2 cellular contexts compared by ENCODE assay signal in the genomic region with DNA sequence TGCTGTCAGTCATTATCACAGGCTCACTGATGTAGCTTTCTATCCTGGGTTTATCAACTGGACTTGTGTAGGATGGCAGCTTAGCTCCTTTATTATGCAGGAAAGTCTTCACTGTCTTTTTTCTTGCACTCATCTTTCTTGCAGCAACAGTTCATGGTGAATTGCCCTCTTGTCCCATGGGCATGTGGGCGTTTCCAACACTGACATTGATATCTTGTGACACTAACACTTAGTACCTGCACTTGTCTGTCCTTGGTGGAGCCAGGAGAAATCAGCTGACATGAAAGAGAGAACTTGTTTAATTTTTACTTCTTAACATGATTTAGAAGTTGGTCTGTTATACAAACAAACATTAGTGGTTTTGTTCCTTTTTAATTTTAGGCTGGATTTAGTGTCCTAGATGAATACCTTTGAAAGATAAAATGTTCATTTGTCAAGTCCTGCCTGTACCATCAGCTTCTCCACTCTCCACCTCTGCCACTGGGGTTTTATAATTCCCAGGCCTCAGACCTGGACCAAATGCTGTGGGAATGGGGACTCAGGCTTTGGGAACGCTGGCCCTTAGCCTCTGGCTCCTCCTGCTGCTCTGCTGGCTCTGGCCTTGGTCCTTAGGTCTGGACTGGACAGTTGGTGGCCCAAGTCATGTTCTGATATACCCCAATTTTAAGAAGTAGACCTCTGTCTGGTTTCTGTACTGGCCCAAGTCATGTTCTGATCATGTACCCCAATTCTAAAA.
TF ChIP-seq lines count a peak whose summit lies in the region.

No MANE protein-coding gene starts in this region.

TF ChIP-seq in GM23338, 12 proteins besides CTCF, POLR2A, EP300 and RAD21 (continues in another document):
- TF ChIP-seq, protein P1, sequence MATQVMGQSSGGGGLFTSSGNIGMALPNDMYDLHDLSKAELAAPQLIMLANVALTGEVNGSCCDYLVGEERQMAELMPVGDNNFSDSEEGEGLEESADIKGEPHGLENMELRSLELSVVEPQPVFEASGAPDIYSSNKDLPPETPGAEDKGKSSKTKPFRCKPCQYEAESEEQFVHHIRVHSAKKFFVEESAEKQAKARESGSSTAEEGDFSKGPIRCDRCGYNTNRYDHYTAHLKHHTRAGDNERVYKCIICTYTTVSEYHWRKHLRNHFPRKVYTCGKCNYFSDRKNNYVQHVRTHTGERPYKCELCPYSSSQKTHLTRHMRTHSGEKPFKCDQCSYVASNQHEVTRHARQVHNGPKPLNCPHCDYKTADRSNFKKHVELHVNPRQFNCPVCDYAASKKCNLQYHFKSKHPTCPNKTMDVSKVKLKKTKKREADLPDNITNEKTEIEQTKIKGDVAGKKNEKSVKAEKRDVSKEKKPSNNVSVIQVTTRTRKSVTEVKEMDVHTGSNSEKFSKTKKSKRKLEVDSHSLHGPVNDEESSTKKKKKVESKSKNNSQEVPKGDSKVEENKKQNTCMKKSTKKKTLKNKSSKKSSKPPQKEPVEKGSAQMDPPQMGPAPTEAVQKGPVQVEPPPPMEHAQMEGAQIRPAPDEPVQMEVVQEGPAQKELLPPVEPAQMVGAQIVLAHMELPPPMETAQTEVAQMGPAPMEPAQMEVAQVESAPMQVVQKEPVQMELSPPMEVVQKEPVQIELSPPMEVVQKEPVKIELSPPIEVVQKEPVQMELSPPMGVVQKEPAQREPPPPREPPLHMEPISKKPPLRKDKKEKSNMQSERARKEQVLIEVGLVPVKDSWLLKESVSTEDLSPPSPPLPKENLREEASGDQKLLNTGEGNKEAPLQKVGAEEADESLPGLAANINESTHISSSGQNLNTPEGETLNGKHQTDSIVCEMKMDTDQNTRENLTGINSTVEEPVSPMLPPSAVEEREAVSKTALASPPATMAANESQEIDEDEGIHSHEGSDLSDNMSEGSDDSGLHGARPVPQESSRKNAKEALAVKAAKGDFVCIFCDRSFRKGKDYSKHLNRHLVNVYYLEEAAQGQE (IDR thresholded peaks at IDR 0.05; ENCODE audit: unreplicated experiment) = no peak
- TF ChIP-seq POLR2AphosphoS5 (IDR thresholded peaks at IDR 0.05; ENCODE audit: low read depth) = no peak
- TF ChIP-seq, protein P2, sequence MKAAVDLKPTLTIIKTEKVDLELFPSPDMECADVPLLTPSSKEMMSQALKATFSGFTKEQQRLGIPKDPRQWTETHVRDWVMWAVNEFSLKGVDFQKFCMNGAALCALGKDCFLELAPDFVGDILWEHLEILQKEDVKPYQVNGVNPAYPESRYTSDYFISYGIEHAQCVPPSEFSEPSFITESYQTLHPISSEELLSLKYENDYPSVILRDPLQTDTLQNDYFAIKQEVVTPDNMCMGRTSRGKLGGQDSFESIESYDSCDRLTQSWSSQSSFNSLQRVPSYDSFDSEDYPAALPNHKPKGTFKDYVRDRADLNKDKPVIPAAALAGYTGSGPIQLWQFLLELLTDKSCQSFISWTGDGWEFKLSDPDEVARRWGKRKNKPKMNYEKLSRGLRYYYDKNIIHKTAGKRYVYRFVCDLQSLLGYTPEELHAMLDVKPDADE (IDR thresholded peaks at IDR 0.05) = no peak
- no peak for TF ChIP-seq NANOG (IDR thresholded peaks at IDR 0.05; ENCODE audit: borderline replicate concordance)
- no peak for TF ChIP-seq ZNF114 (CRISPR knock-in tag; IDR thresholded peaks at IDR 0.05)
- TF ChIP-seq EZH2 (IDR thresholded peaks at IDR 0.05; ENCODE audit: low read depth, unreplicated experiment) = no peak
- no peak for TF ChIP-seq CREB1 (CRISPR knock-in tag; IDR thresholded peaks at IDR 0.05; ENCODE audit: low read depth)
- TF ChIP-seq ZNF331 (CRISPR knock-in tag; IDR thresholded peaks at IDR 0.05; ENCODE audit: low read depth) = no peak
- no peak for TF ChIP-seq JUNB (IDR thresholded peaks at IDR 0.05; ENCODE audit: unreplicated experiment)

TF ChIP-seq in WTC11, 78 proteins besides CTCF, POLR2A, EP300 and RAD21 (continued from another document):
- TF ChIP-seq GTF2I (CRISPR knock-in tag; conservative IDR thresholded peaks at IDR 0.05) = no peak
- TF ChIP-seq ELF4 (CRISPR knock-in tag; IDR thresholded peaks at IDR 0.05; ENCODE audit: low read depth) = no peak
- TF ChIP-seq, protein P3, sequence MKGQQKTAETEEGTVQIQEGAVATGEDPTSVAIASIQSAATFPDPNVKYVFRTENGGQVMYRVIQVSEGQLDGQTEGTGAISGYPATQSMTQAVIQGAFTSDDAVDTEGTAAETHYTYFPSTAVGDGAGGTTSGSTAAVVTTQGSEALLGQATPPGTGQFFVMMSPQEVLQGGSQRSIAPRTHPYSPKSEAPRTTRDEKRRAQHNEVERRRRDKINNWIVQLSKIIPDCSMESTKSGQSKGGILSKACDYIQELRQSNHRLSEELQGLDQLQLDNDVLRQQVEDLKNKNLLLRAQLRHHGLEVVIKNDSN (CRISPR knock-in tag; IDR thresholded peaks at IDR 0.05) = no peak
- TF ChIP-seq HMGA2 (CRISPR knock-in tag; IDR thresholded peaks at IDR 0.05) = no peak
- no peak for TF ChIP-seq ZNF121 (CRISPR knock-in tag; IDR thresholded peaks at IDR 0.05)
- no peak for TF ChIP-seq NFE2L1 (CRISPR knock-in tag; IDR thresholded peaks at IDR 0.05)
- no peak for TF ChIP-seq PRRX2 (CRISPR knock-in tag; IDR thresholded peaks at IDR 0.05)
- no peak for TF ChIP-seq CREB1 (CRISPR knock-in tag; IDR thresholded peaks at IDR 0.05)
- no peak for TF ChIP-seq ZNF263 (CRISPR knock-in tag; IDR thresholded peaks at IDR 0.05; ENCODE audit: low read depth)
- no peak for TF ChIP-seq FOXK1 (CRISPR knock-in tag; IDR thresholded peaks at IDR 0.05)
- TF ChIP-seq IRF2 (CRISPR knock-in tag; IDR thresholded peaks at IDR 0.05; ENCODE audit: borderline replicate concordance, low read depth) = no peak
- no peak for TF ChIP-seq RELA (CRISPR knock-in tag; IDR thresholded peaks at IDR 0.05; ENCODE audit: borderline replicate concordance)
- no peak for TF ChIP-seq ATF1 (CRISPR knock-in tag; IDR thresholded peaks at IDR 0.05)
